ENCODE assay signal across 8 cellular contexts in the genomic region with DNA sequence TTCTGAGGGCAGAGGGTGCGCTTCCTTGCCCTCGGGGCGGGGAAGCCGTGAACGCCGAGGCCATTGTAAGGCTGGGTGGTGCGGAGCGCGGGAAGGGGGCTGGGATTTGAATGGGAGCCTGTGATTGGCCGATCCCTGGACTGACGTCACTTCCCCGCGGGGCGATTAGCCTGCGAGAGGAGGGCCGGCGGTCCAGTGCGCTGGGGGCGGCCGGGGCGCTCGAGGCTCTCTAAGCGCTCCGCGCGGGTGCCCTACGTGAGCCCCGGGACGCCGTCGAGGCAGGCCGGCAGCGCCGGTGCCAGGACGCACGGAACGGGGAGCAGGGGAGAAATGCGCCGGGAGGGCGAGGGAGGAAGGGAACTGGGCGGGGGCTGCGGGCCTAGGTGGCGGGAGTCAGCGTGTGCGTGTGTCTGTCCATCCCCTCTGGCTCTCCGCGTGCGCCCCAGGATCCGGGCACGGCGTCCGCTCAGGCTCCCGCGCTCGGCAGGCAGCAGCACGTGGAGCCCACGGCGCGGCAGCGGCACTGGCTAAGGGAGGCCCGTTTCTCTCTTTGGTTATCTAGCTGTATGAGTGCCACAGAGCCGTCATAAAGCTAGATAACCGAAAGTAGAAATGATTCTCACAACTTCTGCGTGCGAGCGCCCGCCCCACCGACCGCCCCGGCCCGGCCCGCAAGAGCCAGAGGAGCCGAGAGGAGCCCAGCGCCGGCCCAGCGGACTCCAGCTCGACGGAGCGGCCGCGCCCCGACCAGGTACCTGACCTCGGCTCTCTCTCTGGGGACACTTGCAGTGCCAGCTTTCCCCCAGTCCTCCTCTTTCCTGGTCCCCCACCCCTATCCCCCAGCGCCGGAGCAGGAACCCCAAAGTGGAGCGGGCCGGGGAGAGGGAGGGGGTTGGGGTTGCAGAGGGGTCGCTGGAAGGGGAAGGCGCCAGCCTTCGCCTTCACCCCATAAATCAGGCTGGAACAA. TPM values are rescaled to one million over a fixed set of nuclear protein-coding genes. Genes with fewer than 3 reads are reported as not detected.
DNase-seq lines count a peak whose midpoint lies in the region; ATAC-seq and TF ChIP-seq lines count a peak whose summit lies in the region.

No MANE protein-coding gene starts in this region.

- H3K27me3 Mint-ChIP-seq in CD8-positive, alpha-beta T cell (ENCODE audit: low read depth) = peaks cover 75% of the 10 kb centered on the region
- peaks cover 98% of the 10 kb centered on the region for H3K27me3 Mint-ChIP-seq in mesothelial cell of epicardium (ENCODE audit: low read depth)

- H3K27ac ChIP-seq in CD8-positive, alpha-beta T cell (ENCODE audit: low read depth, low read length) = no peak overlapping the region
- no peak overlapping the region for H3K27ac ChIP-seq in suprapubic skin

- H3K27ac Mint-ChIP-seq in CD8-positive, alpha-beta T cell = no peak overlapping the region
- no peak overlapping the region for H3K27ac Mint-ChIP-seq in activated naive CD4-positive, alpha-beta T cell treated with anti-CD3 and anti-CD28 coated beads, Interleukin-2, amount 50 U/mL, for 72 hours
- H3K27ac Mint-ChIP-seq in mesothelial cell of epicardium = no peak overlapping the region

- TF ChIP-seq EP300 in suprapubic skin (IDR thresholded peaks at IDR 0.05) = no peak

- no peak for DNase-seq in CD8-positive, alpha-beta T cell
- DNase-seq in LNCaP clone FGC (ENCODE audit: low read depth) (no peak), mesothelial cell of epicardium (ENCODE audit: low spot score in 2 of 2, unreplicated experiment in 2 of 2) (no peak), suprapubic skin (ENCODE audit: low spot score in 2 of 2) (no peak), NCI-H748 treated with DMSO at 0.1 percent for 48 hours (lab: John Stamatoyannopoulos, UW) (no peak)
- DNase-seq in activated naive CD4-positive, alpha-beta T cell treated with anti-CD3 and anti-CD28 coated beads, Interleukin-2, amount 50 U/mL, for 72 hours (ENCODE audit: low spot score in 2 of 2) = no peak

- no peak for TF ChIP-seq CTCF in CD8-positive, alpha-beta T cell (IDR thresholded peaks at IDR 0.05)
- TF ChIP-seq CTCF in LNCaP clone FGC (IDR thresholded peaks at IDR 0.05; ENCODE audit: control insufficient read depth, extremely low read depth, insufficient read depth) = no peak
- TF ChIP-seq CTCF in mesothelial cell of epicardium (IDR thresholded peaks at IDR 0.05; ENCODE audit: unreplicated experiment) = no peak
- TF ChIP-seq CTCF in suprapubic skin (IDR thresholded peaks at IDR 0.05) = no peak

- no peak overlapping the region for H3K4me3 ChIP-seq in CD8-positive, alpha-beta T cell (ENCODE audit: low read depth, low read length)
- peak overlapping the region; percentile 51 for H3K4me3 ChIP-seq in LNCaP clone FGC (ENCODE audit: low read depth, low read length)
- H3K4me3 ChIP-seq in suprapubic skin = no peak overlapping the region

- intact Hi-C loops in CD8-positive, alpha-beta T cell (cut with DNase I, micrococcal nuclease) = no loop called here

- no peak for TF ChIP-seq POLR2A in suprapubic skin (IDR thresholded peaks at IDR 0.05)

- no peaks in the 10 kb centered on the region for H3K36me3 Mint-ChIP-seq in CD8-positive, alpha-beta T cell
- peaks cover 5% of the 10 kb centered on the region in 2 donors for H3K36me3 Mint-ChIP-seq in activated naive CD4-positive, alpha-beta T cell treated with anti-CD3 and anti-CD28 coated beads, Interleukin-2, amount 50 U/mL, for 72 hours
- H3K36me3 Mint-ChIP-seq in mesothelial cell of epicardium = no peaks in the 10 kb centered on the region

- H3K4me3 Mint-ChIP-seq in CD8-positive, alpha-beta T cell = peak overlapping the region; percentile 45
- peak overlapping the region; percentile 26 for H3K4me3 Mint-ChIP-seq in mesothelial cell of epicardium

- H3K36me3 ChIP-seq in CD8-positive, alpha-beta T cell (ENCODE audit: insufficient read depth, low read length) = no peaks in the 10 kb centered on the region
- H3K36me3 ChIP-seq in suprapubic skin = no peaks in the 10 kb centered on the region

- no peaks in the 10 kb centered on the region for H3K9me3 Mint-ChIP-seq in CD8-positive, alpha-beta T cell
- no peaks in the 10 kb centered on the region for H3K9me3 Mint-ChIP-seq in activated naive CD4-positive, alpha-beta T cell treated with anti-CD3 and anti-CD28 coated beads, Interleukin-2, amount 50 U/mL, for 72 hours
- no peaks in the 10 kb centered on the region for H3K9me3 Mint-ChIP-seq in mesothelial cell of epicardium

- 6% methylated on average over 36 of the region's 90 CpGs for WGBS in suprapubic skin

- POLR2A ChIA-PET in CD8-positive, alpha-beta T cell (lab: Charles Lee) = no interaction called here

- no peak for ATAC-seq in CD8-positive, alpha-beta T cell
- ATAC-seq in activated naive CD4-positive, alpha-beta T cell treated with anti-CD3 and anti-CD28 coated beads, Interleukin-2, amount 50 U/mL, for 72 hours = peak; percentile 22 to 56
- ATAC-seq in HG03175 (IDR thresholded peaks at IDR 0.05; ENCODE audit: unreplicated experiment) = no peak
- ATAC-seq in GM19397 (IDR thresholded peaks at IDR 0.05; ENCODE audit: unreplicated experiment) = no peak

- H3K9me3 ChIP-seq in CD8-positive, alpha-beta T cell (ENCODE audit: low read length) = no peaks in the 10 kb centered on the region
- no peaks in the 10 kb centered on the region for H3K9me3 ChIP-seq in suprapubic skin

- peaks cover 18% of the 10 kb centered on the region for H3K4me1 Mint-ChIP-seq in CD8-positive, alpha-beta T cell (ENCODE audit: low read depth)
- H3K4me1 Mint-ChIP-seq in mesothelial cell of epicardium = peaks cover 9% of the 10 kb centered on the region

- CTCF ChIA-PET in CD8-positive, alpha-beta T cell (lab: Charles Lee) = interaction anchor here (3.8 kb wide), 1 partner anchor 9 kb away, joined by 22 read pairs; no protein-coding TSS in a partner anchor

- peaks cover 55% of the 10 kb centered on the region for H3K27me3 ChIP-seq in CD8-positive, alpha-beta T cell (ENCODE audit: insufficient read depth, low read length)
- H3K27me3 ChIP-seq in suprapubic skin = peaks cover 100% of the 10 kb centered on the region

- H3K4me1 ChIP-seq in CD8-positive, alpha-beta T cell (ENCODE audit: insufficient read depth, low read length) = no peaks in the 10 kb centered on the region
- H3K4me1 ChIP-seq in suprapubic skin = peaks cover 32% of the 10 kb centered on the region

RNA-seq across cellular contexts. Expression of a gene that starts 33.1 kb away (rescaled TPM):
- total RNA-seq in CD8-positive, alpha-beta T cell = 100 to 1,000 TPM; 147 to 158 TPM
- 10 to 100 TPM; 76.1 to 83.7 TPM for total RNA-seq in activated naive CD4-positive, alpha-beta T cell treated with anti-CD3 and anti-CD28 coated beads, Interleukin-2, amount 50 U/mL, for 72 hours
- 62.6 to 71.6 TPM (median 68.2 TPM) in 3 replicates for total RNA-seq in mesothelial cell of epicardium
- 100 to 1,000 TPM in 2 of 4 donors, 10 to 100 TPM in 2; 78.7 to 131 (median 94.6) TPM for total RNA-seq in suprapubic skin

Comparison
In these comparisons a context has a peak if more than half of its experiments do, and no peak if none do; other contexts are left out.
1. ATAC-seq: peak in activated naive CD4-positive, alpha-beta T cell treated with anti-CD3 and anti-CD28 coated beads, Interleukin-2, amount 50 U/mL, for 72 hours (2 of 2); none in CD8-positive, alpha-beta T cell (single experiment), HG03175 (single experiment) and GM19397 (single experiment).